In genomic region chr16:30808890-30809426, GRCh38 we compare ENCODE assay signal across 1 cellular context.
TF ChIP-seq lines count a peak whose summit lies in the region.
"Not testable (repeated sequence)": the region's sequence is repeated elsewhere in the genome, so short reads cannot be mapped to it uniquely, and the experiment has no call there.

No MANE protein-coding gene starts in this region.

TF ChIP-seq in HepG2, 621 proteins besides CTCF, POLR2A, EP300 and RAD21 (continued from another document and continues in another):
- TF ChIP-seq, protein P1, sequence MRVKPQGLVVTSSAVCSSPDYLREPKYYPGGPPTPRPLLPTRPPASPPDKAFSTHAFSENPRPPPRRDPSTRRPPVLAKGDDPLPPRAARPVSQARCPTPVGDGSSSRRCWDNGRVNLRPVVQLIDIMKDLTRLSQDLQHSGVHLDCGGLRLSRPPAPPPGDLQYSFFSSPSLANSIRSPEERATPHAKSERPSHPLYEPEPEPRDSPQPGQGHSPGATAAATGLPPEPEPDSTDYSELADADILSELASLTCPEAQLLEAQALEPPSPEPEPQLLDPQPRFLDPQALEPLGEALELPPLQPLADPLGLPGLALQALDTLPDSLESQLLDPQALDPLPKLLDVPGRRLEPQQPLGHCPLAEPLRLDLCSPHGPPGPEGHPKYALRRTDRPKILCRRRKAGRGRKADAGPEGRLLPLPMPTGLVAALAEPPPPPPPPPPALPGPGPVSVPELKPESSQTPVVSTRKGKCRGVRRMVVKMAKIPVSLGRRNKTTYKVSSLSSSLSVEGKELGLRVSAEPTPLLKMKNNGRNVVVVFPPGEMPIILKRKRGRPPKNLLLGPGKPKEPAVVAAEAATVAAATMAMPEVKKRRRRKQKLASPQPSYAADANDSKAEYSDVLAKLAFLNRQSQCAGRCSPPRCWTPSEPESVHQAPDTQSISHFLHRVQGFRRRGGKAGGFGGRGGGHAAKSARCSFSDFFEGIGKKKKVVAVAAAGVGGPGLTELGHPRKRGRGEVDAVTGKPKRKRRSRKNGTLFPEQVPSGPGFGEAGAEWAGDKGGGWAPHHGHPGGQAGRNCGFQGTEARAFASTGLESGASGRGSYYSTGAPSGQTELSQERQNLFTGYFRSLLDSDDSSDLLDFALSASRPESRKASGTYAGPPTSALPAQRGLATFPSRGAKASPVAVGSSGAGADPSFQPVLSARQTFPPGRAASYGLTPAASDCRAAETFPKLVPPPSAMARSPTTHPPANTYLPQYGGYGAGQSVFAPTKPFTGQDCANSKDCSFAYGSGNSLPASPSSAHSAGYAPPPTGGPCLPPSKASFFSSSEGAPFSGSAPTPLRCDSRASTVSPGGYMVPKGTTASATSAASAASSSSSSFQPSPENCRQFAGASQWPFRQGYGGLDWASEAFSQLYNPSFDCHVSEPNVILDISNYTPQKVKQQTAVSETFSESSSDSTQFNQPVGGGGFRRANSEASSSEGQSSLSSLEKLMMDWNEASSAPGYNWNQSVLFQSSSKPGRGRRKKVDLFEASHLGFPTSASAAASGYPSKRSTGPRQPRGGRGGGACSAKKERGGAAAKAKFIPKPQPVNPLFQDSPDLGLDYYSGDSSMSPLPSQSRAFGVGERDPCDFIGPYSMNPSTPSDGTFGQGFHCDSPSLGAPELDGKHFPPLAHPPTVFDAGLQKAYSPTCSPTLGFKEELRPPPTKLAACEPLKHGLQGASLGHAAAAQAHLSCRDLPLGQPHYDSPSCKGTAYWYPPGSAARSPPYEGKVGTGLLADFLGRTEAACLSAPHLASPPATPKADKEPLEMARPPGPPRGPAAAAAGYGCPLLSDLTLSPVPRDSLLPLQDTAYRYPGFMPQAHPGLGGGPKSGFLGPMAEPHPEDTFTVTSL (CRISPR knock-in tag; IDR thresholded peaks at IDR 0.05; ENCODE audit: borderline replicate concordance), result 0 out of 2 replicates have a peak, but pooled peaks have one; percentile 44
- TF ChIP-seq BCL6 (CRISPR knock-in tag; IDR thresholded peaks at IDR 0.05) (peak; percentile 32; the same call in 1 of the 2 replicates), GFI1 (CRISPR knock-in tag; IDR thresholded peaks at IDR 0.05; ENCODE audit: borderline replicate concordance) (peak; percentile 94), ZNF792 (CRISPR knock-in tag; IDR thresholded peaks at IDR 0.05) (0 out of 2 replicates have a peak, but pooled peaks have one; percentile 18), MIXL1 (CRISPR knock-in tag; IDR thresholded peaks at IDR 0.05) (peak; percentile 62; the same call in 1 of the 2 replicates), SP5 (CRISPR knock-in tag; IDR thresholded peaks at IDR 0.05; ENCODE audit: borderline replicate concordance, low read depth) (peak; percentile 92), SMARCC2 (IDR thresholded peaks at IDR 0.05) (0 out of 2 replicates have a peak, but pooled peaks have one; percentile 59), ZNF121 (CRISPR knock-in tag; IDR thresholded peaks at IDR 0.05) (0 out of 2 replicates have a peak, but pooled peaks have one; percentile 10), PITX1 (CRISPR knock-in tag; IDR thresholded peaks at IDR 0.05) (0 out of 2 replicates have a peak, but pooled peaks have one; percentile 47), TCF7 (IDR thresholded peaks at IDR 0.05; ENCODE audit: low read depth) (peak; percentile 30; the same call in 1 of the 2 replicates), NR2F1 (CRISPR knock-in tag; IDR thresholded peaks at IDR 0.05) (peak in 1 of 2 experiments; percentile 30; a peak in 1 of 4 replicates), SOX5 (CRISPR knock-in tag; IDR thresholded peaks at IDR 0.05; ENCODE audit: borderline replicate concordance) (peak; percentile 82), KAT7 (CRISPR knock-in tag; IDR thresholded peaks at IDR 0.05; ENCODE audit: borderline replicate concordance) (peak; percentile 46; the same call in 1 of the 2 replicates), ZNF574 (CRISPR knock-in tag; IDR thresholded peaks at IDR 0.05) (0 out of 2 replicates have a peak, but pooled peaks have one; percentile 58), FOXA1 (CRISPR knock-in tag; IDR thresholded peaks at IDR 0.05) (peak; percentile 52), ETV5 (CRISPR knock-in tag; IDR thresholded peaks at IDR 0.05; ENCODE audit: borderline replicate concordance) (peak; percentile 31; the same call in 1 of the 2 replicates), NAIF1 (CRISPR knock-in tag; IDR thresholded peaks at IDR 0.05; ENCODE audit: borderline replicate concordance) (peak; percentile 26; the same call in 1 of the 2 replicates), SKI (IDR thresholded peaks at IDR 0.05; ENCODE audit: partially characterized antibody) (peak; percentile 28), SALL1 (CRISPR knock-in tag; IDR thresholded peaks at IDR 0.05) (peak; percentile 37; the same call in 1 of the 2 replicates), HDAC2 (CRISPR knock-in tag; IDR thresholded peaks at IDR 0.05) (peak; percentile 62; the same call in 1 of the 2 replicates), CREB1 (CRISPR knock-in tag; IDR thresholded peaks at IDR 0.05) (peak; percentile 43; the same call in 1 of the 2 replicates), ARID5B (CRISPR knock-in tag; IDR thresholded peaks at IDR 0.05) (peak; percentile 71), FOXA3 (CRISPR knock-in tag; IDR thresholded peaks at IDR 0.05) (peak; percentile 69), ZNF609 (CRISPR knock-in tag; IDR thresholded peaks at IDR 0.05; ENCODE audit: borderline replicate concordance) (peak; percentile 57; the same call in 1 of the 2 replicates), FOXP1 (CRISPR knock-in tag; IDR thresholded peaks at IDR 0.05) (peak; percentile 73; the same call in 1 of the 2 replicates), KLF11 (CRISPR knock-in tag; IDR thresholded peaks at IDR 0.05) (peak; percentile 21; the same call in 1 of the 2 replicates), ZNF24 (IDR thresholded peaks at IDR 0.05) (peak; percentile 95), NR2F6 (IDR thresholded peaks at IDR 0.05) (peak; percentile 21; the same call in 1 of the 2 replicates), NR2F6 (CRISPR knock-in tag; IDR thresholded peaks at IDR 0.05) (peak; percentile 77)
- TF ChIP-seq FOXA1, CREB1, FOXP1 (IDR thresholded peaks at IDR 0.05): not testable (repeated sequence)
- TF ChIP-seq, protein P2, sequence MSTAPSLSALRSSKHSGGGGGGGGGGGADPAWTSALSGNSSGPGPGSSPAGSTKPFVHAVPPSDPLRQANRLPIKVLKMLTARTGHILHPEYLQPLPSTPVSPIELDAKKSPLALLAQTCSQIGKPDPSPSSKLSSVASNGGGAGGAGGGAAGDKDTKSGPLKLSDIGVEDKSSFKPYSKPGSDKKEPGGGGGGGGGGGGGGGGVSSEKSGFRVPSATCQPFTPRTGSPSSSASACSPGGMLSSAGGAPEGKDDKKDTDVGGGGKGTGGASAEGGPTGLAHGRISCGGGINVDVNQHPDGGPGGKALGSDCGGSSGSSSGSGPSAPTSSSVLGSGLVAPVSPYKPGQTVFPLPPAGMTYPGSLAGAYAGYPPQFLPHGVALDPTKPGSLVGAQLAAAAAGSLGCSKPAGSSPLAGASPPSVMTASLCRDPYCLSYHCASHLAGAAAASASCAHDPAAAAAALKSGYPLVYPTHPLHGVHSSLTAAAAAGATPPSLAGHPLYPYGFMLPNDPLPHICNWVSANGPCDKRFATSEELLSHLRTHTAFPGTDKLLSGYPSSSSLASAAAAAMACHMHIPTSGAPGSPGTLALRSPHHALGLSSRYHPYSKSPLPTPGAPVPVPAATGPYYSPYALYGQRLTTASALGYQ (CRISPR knock-in tag; IDR thresholded peaks at IDR 0.05), result 0 out of 2 replicates have a peak, but pooled peaks have one; percentile 24
- TF ChIP-seq, protein P3, sequence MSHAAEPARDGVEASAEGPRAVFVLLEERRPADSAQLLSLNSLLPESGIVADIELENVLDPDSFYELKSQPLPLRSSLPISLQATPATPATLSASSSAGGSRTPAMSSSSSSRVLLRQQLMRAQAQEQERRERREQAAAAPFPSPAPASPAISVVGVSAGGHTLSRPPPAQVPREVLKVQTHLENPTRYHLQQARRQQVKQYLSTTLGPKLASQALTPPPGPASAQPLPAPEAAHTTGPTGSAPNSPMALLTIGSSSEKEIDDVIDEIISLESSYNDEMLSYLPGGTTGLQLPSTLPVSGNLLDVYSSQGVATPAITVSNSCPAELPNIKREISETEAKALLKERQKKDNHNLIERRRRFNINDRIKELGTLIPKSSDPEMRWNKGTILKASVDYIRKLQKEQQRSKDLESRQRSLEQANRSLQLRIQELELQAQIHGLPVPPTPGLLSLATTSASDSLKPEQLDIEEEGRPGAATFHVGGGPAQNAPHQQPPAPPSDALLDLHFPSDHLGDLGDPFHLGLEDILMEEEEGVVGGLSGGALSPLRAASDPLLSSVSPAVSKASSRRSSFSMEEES (CRISPR knock-in tag; IDR thresholded peaks at IDR 0.05), result peak; percentile 72; the same call in 1 of the 2 replicates
